11 cellular contexts compared by ENCODE assay signal in genomic region chr6:42042108-42042507, GRCh38. TPM values are rescaled to one million over a fixed set of nuclear protein-coding genes. Genes with fewer than 3 reads are reported as not detected.
DNase-seq lines count a peak whose midpoint lies in the region; ATAC-seq and TF ChIP-seq lines count a peak whose summit lies in the region.
"Had no signal": no experiment of that assay in that cellular context is flagged by ENCODE, and none has a peak within 500 bp of the region (broad histone marks: within the 10 kb centered on the region; RNA-seq: fewer than 3 reads in every experiment).

No MANE protein-coding gene starts in this region.

- H3K4me3 Mint-ChIP-seq in activated CD4-positive, alpha-beta T cell treated with anti-CD3 and anti-CD28 coated beads for 36 hours: peak overlapping the region; percentile 88
- H3K4me3 Mint-ChIP-seq in T-helper 2 cell treated with Interferon-gamma antibody and Interleukin-4, amounts not matched to agents 5 μg/mL and 100 μg/mL, for 36 hours: peak overlapping the region; percentile 82

- H3K27ac ChIP-seq in esophagus (ENCODE audit: low read depth in 2 of 2, low read length in 1 of 2) (peak overlapping the region; percentile 26 to 52), spleen (peak overlapping the region in 5 of 8 donors; percentile 12 to 96 (median 26))

- POLR2A ChIA-PET in activated CD4-positive, alpha-beta T cell treated with anti-CD3 and anti-CD28 coated beads for 36 hours (lab: Charles Lee): interaction anchor here (0.6 to 4.1 kb wide), 9 partner anchors 8 to 121 kb away, joined by 3 to 28 read pairs (median 3); partner anchors contain the start of genes BYSL, MED20 and TAF8

- peaks cover 19% of the 10 kb centered on the region for H3K36me3 Mint-ChIP-seq in activated CD4-positive, alpha-beta T cell treated with anti-CD3 and anti-CD28 coated beads for 36 hours (ENCODE audit: low read depth)
- H3K36me3 Mint-ChIP-seq in T-helper 2 cell treated with Interferon-gamma antibody and Interleukin-4, amounts not matched to agents 5 μg/mL and 100 μg/mL, for 36 hours (ENCODE audit: low read depth): peaks cover 12% of the 10 kb centered on the region

- no peak overlapping the region for H3K4me3 ChIP-seq in esophagus (ENCODE audit: low read depth in 1 of 2, low read length in 2 of 2)
- H3K4me3 ChIP-seq in spleen: peak overlapping the region in 1 of 8 donors; percentile 83
- H3K4me3 ChIP-seq: coronary artery, lung had no signal

- H3K36me3 ChIP-seq in esophagus (ENCODE audit: control insufficient read depth in 2 of 2, insufficient read depth in 2 of 2, low read length in 1 of 2) (peaks cover 0 to 8% of the 10 kb centered on the region in 2 donors), spleen (peaks cover 0 to 75% (median 6%) of the 10 kb centered on the region in 6 donors)

- H3K27ac Mint-ChIP-seq in activated CD4-positive, alpha-beta T cell treated with anti-CD3 and anti-CD28 coated beads for 36 hours: peak overlapping the region; percentile 100
- H3K27ac Mint-ChIP-seq in T-helper 2 cell treated with Interferon-gamma antibody and Interleukin-4, amounts not matched to agents 5 μg/mL and 100 μg/mL, for 36 hours: peak overlapping the region; percentile 92

- peaks cover 0 to 7% of the 10 kb centered on the region in 2 donors for H3K4me1 ChIP-seq in esophagus (ENCODE audit: control insufficient read depth in 2 of 2, insufficient read depth in 2 of 2, low read length in 1 of 2)
- H3K4me1 ChIP-seq in spleen: peaks cover 61 to 100% (median 98%) of the 10 kb centered on the region in 6 donors

- H3K9me3 ChIP-seq in esophagus (ENCODE audit: control insufficient read depth in 2 of 2, insufficient read depth in 1 of 2, low read depth in 1 of 2, low read length in 1 of 2) (no peaks in the 10 kb centered on the region), spleen (no peaks in the 10 kb centered on the region)

- H3K27me3 ChIP-seq in esophagus (ENCODE audit: control insufficient read depth in 1 of 2, insufficient read depth in 2 of 2, low read length in 2 of 2): no peaks in the 10 kb centered on the region
- H3K27me3 ChIP-seq in spleen (replicated peaks in 1 of 7): no peaks in the 10 kb centered on the region

- no peak for TF ChIP-seq CTCF in spleen (IDR thresholded peaks at IDR 0.05 in 8 of 11, conservative IDR thresholded peaks at IDR 0.05 in 3 of 11)

- intact Hi-C loops in activated CD4-positive, alpha-beta T cell treated with anti-CD3 and anti-CD28 coated beads for 36 hours (cut with DNase I, micrococcal nuclease): loop anchor here in 1 of 2 experiments (5.0 kb wide), 1 partner anchor 35 kb away; no protein-coding TSS in a partner anchor
- intact Hi-C loops in spleen (cut with DNase I; ENCODE audit: low total_unique reads): loop anchor here (5.0 kb wide), 1 partner anchor 105 kb away; no protein-coding TSS in a partner anchor

- peaks cover 87% of the 10 kb centered on the region for H3K4me1 Mint-ChIP-seq in activated CD4-positive, alpha-beta T cell treated with anti-CD3 and anti-CD28 coated beads for 36 hours
- peaks cover 75% of the 10 kb centered on the region for H3K4me1 Mint-ChIP-seq in T-helper 2 cell treated with Interferon-gamma antibody and Interleukin-4, amounts not matched to agents 5 μg/mL and 100 μg/mL, for 36 hours (ENCODE audit: low read depth)

- H3K9me3 Mint-ChIP-seq in activated CD4-positive, alpha-beta T cell treated with anti-CD3 and anti-CD28 coated beads for 36 hours (ENCODE audit: low read depth): no peaks in the 10 kb centered on the region
- no peaks in the 10 kb centered on the region for H3K9me3 Mint-ChIP-seq in T-helper 2 cell treated with Interferon-gamma antibody and Interleukin-4, amounts not matched to agents 5 μg/mL and 100 μg/mL, for 36 hours

- no peaks in the 10 kb centered on the region for H3K27me3 Mint-ChIP-seq in activated CD4-positive, alpha-beta T cell treated with anti-CD3 and anti-CD28 coated beads for 36 hours
- no peaks in the 10 kb centered on the region for H3K27me3 Mint-ChIP-seq in T-helper 2 cell treated with Interferon-gamma antibody and Interleukin-4, amounts not matched to agents 5 μg/mL and 100 μg/mL, for 36 hours (ENCODE audit: low read depth)

- CTCF ChIA-PET in activated CD4-positive, alpha-beta T cell treated with anti-CD3 and anti-CD28 coated beads for 36 hours (lab: Charles Lee): interaction anchor here (0.6 to 14.9 kb wide), 18 partner anchors 8 to 463 kb away, joined by 3 to 355 read pairs (median 6); partner anchors contain the start of genes BYSL, CCND3, MED20 and TAF8

- DNase-seq in activated CD4-positive, alpha-beta T cell treated with anti-CD3 and anti-CD28 coated beads for 36 hours: peak; percentile 60
- DNase-seq in activated CD4-positive, alpha-beta T cell treated with anti-CD3 and anti-CD28 coated beads for 1 hour: no peak
- DNase-seq in T-helper 2 cell treated with Interferon-gamma antibody and Interleukin-4, amounts not matched to agents 5 μg/mL and 100 μg/mL, for 36 hours (ENCODE audit: low spot score): peak; percentile 41
- DNase-seq in spleen: no peak
- no peak for DNase-seq in C1 segment of cervical spinal cord (lab: John Stamatoyannopoulos, UW)
- DNase-seq: foreskin melanocyte had no signal

- WGBS in esophagus, 2 donors: 81 to 82% methylated on average over 14 of the region's 14 CpGs
- WGBS in spleen, 5 donors: 74 to 87% (median 77%) methylated on average over 14 of the region's 14 CpGs

- ATAC-seq in activated CD4-positive, alpha-beta T cell treated with anti-CD3 and anti-CD28 coated beads for 36 hours: peak; percentile 3
- no peak for ATAC-seq in GM18505 (IDR thresholded peaks at IDR 0.05; ENCODE audit: unreplicated experiment)
- ATAC-seq in GM19452 (IDR thresholded peaks at IDR 0.05; ENCODE audit: unreplicated experiment): no peak

- TF ChIP-seq POLR2A in spleen (IDR thresholded peaks at IDR 0.05) (no peak), GM18505 (IDR thresholded peaks at IDR 0.05; ENCODE audit: borderline replicate concordance, extremely low read depth, insufficient read depth, insufficient read length) (no peak)

RNA-seq across cellular contexts. Expression of gene TAF8, which starts 8.2 kb away (rescaled TPM):
- total RNA-seq in activated CD4-positive, alpha-beta T cell treated with anti-CD3 and anti-CD28 coated beads for 36 hours: 10 to 100 TPM; 52.3 to 53.1 TPM
- polyA plus RNA-seq in esophagus (1 to 10 TPM; 6.0 to 7.5 TPM), spleen (10 to 100 TPM in 1 of 3 donors, 1 to 10 TPM in 2; 8.2 to 12.5 (median 8.8) TPM)
- total RNA-seq in spleen: 10 to 100 TPM; 32.1 to 56.3 (median 38.8) TPM

Comparison
In these comparisons a context has a peak if more than half of its experiments do, and no peak if none do; other contexts are left out.
1. DNase-seq: peak in activated CD4-positive, alpha-beta T cell treated with anti-CD3 and anti-CD28 coated beads for 36 hours (single experiment) and T-helper 2 cell treated with Interferon-gamma antibody and Interleukin-4, amounts not matched to agents 5 μg/mL and 100 μg/mL, for 36 hours (single experiment); none in activated CD4-positive, alpha-beta T cell treated with anti-CD3 and anti-CD28 coated beads for 1 hour (single experiment), spleen (single experiment) and C1 segment of cervical spinal cord (0 of 14).